ENCODE assay signal across 8 cellular contexts in genomic region chr11:65425971-65426838, GRCh38. TPM values are rescaled to one million over a fixed set of nuclear protein-coding genes. Genes with fewer than 3 reads are reported as not detected.
DNase-seq lines count a peak whose midpoint lies in the region; ATAC-seq, FAIRE-seq and TF ChIP-seq lines count a peak whose summit lies in the region.

No MANE protein-coding gene starts in this region.

- TF ChIP-seq CTCF in DOHH2 (IDR thresholded peaks at IDR 0.05; ENCODE audit: low read depth, low read length, poor library complexity, severe bottlenecking) (no peak), endothelial cell of umbilical vein (IDR thresholded peaks at IDR 0.05; ENCODE audit: extremely low read depth in 1 of 2, insufficient read depth in 1 of 2, low read depth in 1 of 2, low read length in 2 of 2) (no peak), natural killer cell (IDR thresholded peaks at IDR 0.05) (no peak)

- H3K4me3 Mint-ChIP-seq in T-helper 17 cell (peak overlapping the region; percentile 100), natural killer cell (peak overlapping the region; percentile 95)

- H4K20me1 ChIP-seq in DOHH2 (ENCODE audit: control insufficient read depth, insufficient read depth, low read depth, low read length) = peaks cover 14% of the 10 kb centered on the region; the same call in 1 of the 2 replicates
- H4K20me1 ChIP-seq in endothelial cell of umbilical vein (replicated peaks; ENCODE audit: control insufficient read depth, extremely low read depth, insufficient read depth, low read length) = peaks cover 5% of the 10 kb centered on the region

- H3K27ac ChIP-seq in DOHH2 (ENCODE audit: low read depth, low read length) = peak overlapping the region; percentile 90
- H3K27ac ChIP-seq in endothelial cell of umbilical vein (ENCODE audit: insufficient read depth, low read depth, low read length) = peak overlapping the region; percentile 99

- H3K27me3 Mint-ChIP-seq in T-helper 17 cell = no peaks in the 10 kb centered on the region
- peaks cover 0 to 5% of the 10 kb centered on the region in 2 donors for H3K27me3 Mint-ChIP-seq in natural killer cell (ENCODE audit: low read depth in 2 of 2)

- CTCF ChIA-PET in endothelial cell of umbilical vein (lab: Charles Lee) = interaction anchor here (1.2 kb wide), 1 partner anchor 10 kb away, joined by 3 read pairs; no protein-coding TSS in a partner anchor

- no peaks in the 10 kb centered on the region for H3K9me2 ChIP-seq in DOHH2 (replicated peaks; ENCODE audit: control insufficient read depth, low read length)

- ATAC-seq in HG03159 (IDR thresholded peaks at IDR 0.05; ENCODE audit: unreplicated experiment) (peak; percentile 26), T-helper 17 cell (peak; percentile 44), natural killer cell (peak; percentile 20 to 51 (median 29)), GM19467 (IDR thresholded peaks at IDR 0.05; ENCODE audit: unreplicated experiment) (no peak), GM21515 (IDR thresholded peaks at IDR 0.05; ENCODE audit: unreplicated experiment) (no peak), GM21529 (IDR thresholded peaks at IDR 0.05; ENCODE audit: unreplicated experiment) (no peak)

- H3K27ac Mint-ChIP-seq in T-helper 17 cell (peak overlapping the region; percentile 100), natural killer cell (peak overlapping the region; percentile 98 to 100)

- H3K9me3 ChIP-seq in DOHH2 (ENCODE audit: control insufficient read depth, insufficient read depth, low read length) (no peaks in the 10 kb centered on the region), T-helper 17 cell (ENCODE audit: control insufficient read depth, low read length, poor library complexity, severe bottlenecking) (peaks cover 2% of the 10 kb centered on the region), endothelial cell of umbilical vein (replicated peaks; ENCODE audit: control insufficient read depth, insufficient read depth, low read length) (no peaks in the 10 kb centered on the region)

- dilution Hi-C loops in endothelial cell of umbilical vein (cut with MboI; ENCODE audit: extremely low pct_ligation_motif_present, low sequenced_read_pairs) = no loop called here

- H3K4me1 ChIP-seq in DOHH2 (ENCODE audit: control insufficient read depth, low read length) = peaks cover 65% of the 10 kb centered on the region
- peaks cover 44% of the 10 kb centered on the region for H3K4me1 ChIP-seq in endothelial cell of umbilical vein (ENCODE audit: control insufficient read depth, extremely low read depth, insufficient read depth, low read length)

- no peak for FAIRE-seq in endothelial cell of umbilical vein (lab: Jason Lieb, UNC)

- H3K79me2 ChIP-seq in DOHH2 (ENCODE audit: control insufficient read depth, low read length) (peaks cover 100% of the 10 kb centered on the region), endothelial cell of umbilical vein (ENCODE audit: control insufficient read depth, insufficient read depth, low read length) (peaks cover 92% of the 10 kb centered on the region)

- DNase-seq in T-helper 17 cell (no peak), endothelial cell of umbilical vein (ENCODE audit: low read depth, low spot score) (peak; percentile 70), natural killer cell (no peak)

- H3K27me3 ChIP-seq in DOHH2 (ENCODE audit: control insufficient read depth, low read length) = no peaks in the 10 kb centered on the region
- H3K27me3 ChIP-seq in endothelial cell of umbilical vein (ENCODE audit: control insufficient read depth in 2 of 2, insufficient read depth in 2 of 2, low read length in 2 of 2) = no peaks in the 10 kb centered on the region

- intact Hi-C loops in endothelial cell of umbilical vein (cut with micrococcal nuclease) = no loop called here
- intact Hi-C loops in natural killer cell (cut with micrococcal nuclease) = loop anchor here (1.0 kb wide), 3 partner anchors 8 to 73 kb away; partner anchors contain the start of genes MALAT1 and SLC25A45

- H3K36me3 ChIP-seq in DOHH2 (ENCODE audit: control insufficient read depth, low read length) (peaks cover 80% of the 10 kb centered on the region), endothelial cell of umbilical vein (ENCODE audit: control insufficient read depth in 2 of 2, extremely low read depth in 1 of 2, insufficient read depth in 2 of 2, low read length in 2 of 2) (peaks cover 4 to 8% of the 10 kb centered on the region in 2 experiments)

- H3K4me2 ChIP-seq in DOHH2 (ENCODE audit: low read length) (peak overlapping the region; percentile 88), endothelial cell of umbilical vein (ENCODE audit: insufficient read depth, low read length) (peak overlapping the region; percentile 91)

- no TSS peak for BruUV-seq in endothelial cell of umbilical vein (replicated peaks; lab: Mats Ljungman, UMichigan)

- H3K9me3 Mint-ChIP-seq in natural killer cell = no peaks in the 10 kb centered on the region

- peaks cover 81% of the 10 kb centered on the region for H3F3A ChIP-seq in DOHH2 (ENCODE audit: control insufficient read depth, insufficient read depth)

- peak overlapping the region; percentile 76 for H3K4me3 ChIP-seq in DOHH2 (ENCODE audit: low read length)
- peak overlapping the region; percentile 52 to 95 (median 67) for H3K4me3 ChIP-seq in endothelial cell of umbilical vein (replicated peaks in 1 of 3; ENCODE audit: insufficient read depth in 1 of 3, low read depth in 1 of 3, low read length in 3 of 3)

- H3K9me1 ChIP-seq in endothelial cell of umbilical vein (replicated peaks; ENCODE audit: control insufficient read depth, extremely low read depth, insufficient read depth, low read length) = no peaks in the 10 kb centered on the region

- H3K4me1 Mint-ChIP-seq in T-helper 17 cell (peaks cover 72% of the 10 kb centered on the region), natural killer cell (peaks cover 87 to 94% of the 10 kb centered on the region in 2 donors)

- H3K36me3 Mint-ChIP-seq in T-helper 17 cell (ENCODE audit: low read depth) = peaks cover 25% of the 10 kb centered on the region
- peaks cover 7% of the 10 kb centered on the region for H3K36me3 Mint-ChIP-seq in natural killer cell

- TF ChIP-seq POLR2A in endothelial cell of umbilical vein (IDR thresholded peaks at IDR 0.05; ENCODE audit: low read depth, low read length) = no peak

- H2AFZ ChIP-seq in endothelial cell of umbilical vein (ENCODE audit: low read depth, low read length) = no peak overlapping the region

- POLR2A ChIA-PET in endothelial cell of umbilical vein (lab: Charles Lee) = interaction anchor here (0.6 to 3.9 kb wide), 3 partner anchors 11 to 82 kb away, joined by 3 to 19 read pairs (median 5); partner anchors contain the start of gene MALAT1

- H3K9ac ChIP-seq in endothelial cell of umbilical vein (replicated peaks; ENCODE audit: extremely low read depth, insufficient read depth, low read length) = peak overlapping the region; percentile 98

TF ChIP-seq in endothelial cell of umbilical vein, 7 proteins besides CTCF, POLR2A, EP300 and RAD21:
- peak; percentile 46 for TF ChIP-seq JUN (IDR thresholded peaks at IDR 0.05; ENCODE audit: borderline replicate concordance, insufficient read depth, insufficient read length, low read depth)
- TF ChIP-seq MYC (IDR thresholded peaks at IDR 0.05; ENCODE audit: low read depth, low read length) = no peak
- TF ChIP-seq FOS (IDR thresholded peaks at IDR 0.05; ENCODE audit: borderline replicate concordance, insufficient read depth, low read length) = no peak
- TF ChIP-seq, protein P1, sequence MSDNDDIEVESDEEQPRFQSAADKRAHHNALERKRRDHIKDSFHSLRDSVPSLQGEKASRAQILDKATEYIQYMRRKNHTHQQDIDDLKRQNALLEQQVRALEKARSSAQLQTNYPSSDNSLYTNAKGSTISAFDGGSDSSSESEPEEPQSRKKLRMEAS (IDR thresholded peaks at IDR 0.05; ENCODE audit: insufficient read depth, insufficient read length) = no peak
- peak; percentile 73 for TF ChIP-seq POLR2AphosphoS5 (IDR thresholded peaks at IDR 0.05; ENCODE audit: insufficient read depth, low read depth, low read length)
TF ChIP-seq in endothelial cell of umbilical vein: peak in this region for 2.

RNA-seq across cellular contexts. Expression of gene NEAT1, which starts 3.6 kb away (rescaled TPM):
- total RNA-seq in T-helper 17 cell (100 to 1,000 TPM; 554 to 555 TPM), endothelial cell of umbilical vein (957 and 1,053 TPM in 2 replicates), natural killer cell (1,000 to 10,000 TPM; 1,031 to 1,768 (median 1,493) TPM)
- polyA plus RNA-seq in endothelial cell of umbilical vein = 34.4 and 43.3 TPM in 2 replicates
- 15.1 and 49.9 TPM in 2 replicates for polyA plus RNA-seq in endothelial cell of umbilical vein (2011; cell fraction: cytosol; rRNA removed)
- 443 and 462 TPM in 2 replicates for polyA plus RNA-seq in endothelial cell of umbilical vein (2011; cell fraction: nucleus; rRNA removed)
- 254 and 310 TPM in 2 replicates for polyA plus RNA-seq in endothelial cell of umbilical vein (2012)
- 900 and 1,086 TPM in 2 replicates for polyA minus RNA-seq in endothelial cell of umbilical vein
- polyA minus RNA-seq in endothelial cell of umbilical vein (2011; cell fraction: cytosol; rRNA and poly(A)+ RNA removed) = 31.7 TPM
- 1,191 and 1,444 TPM in 2 replicates for polyA minus RNA-seq in endothelial cell of umbilical vein (2011; cell fraction: nucleus; rRNA and poly(A)+ RNA removed)

RNA-seq across cellular contexts. Expression of gene FRMD8, which starts 39.8 kb away (rescaled TPM):
- 10 to 100 TPM; 29.2 to 37.5 TPM for total RNA-seq in T-helper 17 cell
- total RNA-seq in endothelial cell of umbilical vein = 53.9 and 57.7 TPM in 2 replicates
- 36.4 and 45.3 TPM in 2 replicates for polyA plus RNA-seq in endothelial cell of umbilical vein
- 24.9 and 33.1 TPM in 2 replicates for polyA plus RNA-seq in endothelial cell of umbilical vein (2011; cell fraction: cytosol; rRNA removed)
- polyA plus RNA-seq in endothelial cell of umbilical vein (2011; cell fraction: nucleus; rRNA removed) = 38.1 and 42.6 TPM in 2 replicates
- polyA plus RNA-seq in endothelial cell of umbilical vein (2012) = 24.3 and 29.2 TPM in 2 replicates
- polyA minus RNA-seq in endothelial cell of umbilical vein = 34.9 and 44.0 TPM in 2 replicates
- polyA minus RNA-seq in endothelial cell of umbilical vein (2011; cell fraction: cytosol; rRNA and poly(A)+ RNA removed) = 16.4 TPM
- polyA minus RNA-seq in endothelial cell of umbilical vein (2011; cell fraction: nucleus; rRNA and poly(A)+ RNA removed) = 22.2 and 24.7 TPM in 2 replicates
- 10 to 100 TPM; 45.6 to 58.4 (median 57.7) TPM for total RNA-seq in natural killer cell

RNA-seq across cellular contexts. Expression of gene SLC25A45, which starts 43.8 kb away (rescaled TPM):
- total RNA-seq in T-helper 17 cell = 10 to 100 TPM; 57.7 to 61.6 TPM
- total RNA-seq in endothelial cell of umbilical vein = 3.1 and 4.8 TPM in 2 replicates
- 1.2 TPM in 2 replicates for polyA plus RNA-seq in endothelial cell of umbilical vein
- polyA plus RNA-seq in endothelial cell of umbilical vein (2011; cell fraction: cytosol; rRNA removed) = 0.52 and 0.66 TPM in 2 replicates
- polyA plus RNA-seq in endothelial cell of umbilical vein (2011; cell fraction: nucleus; rRNA removed) = 2.1 and 2.5 TPM in 2 replicates
- 1.5 and 1.6 TPM in 2 replicates for polyA plus RNA-seq in endothelial cell of umbilical vein (2012)
- polyA minus RNA-seq in endothelial cell of umbilical vein = 0.55 and 1.9 TPM in 2 replicates
- polyA minus RNA-seq in endothelial cell of umbilical vein (2011; cell fraction: cytosol; rRNA and poly(A)+ RNA removed) = 6.2 TPM
- polyA minus RNA-seq in endothelial cell of umbilical vein (2011; cell fraction: nucleus; rRNA and poly(A)+ RNA removed) = 1.7 and 2.0 TPM in 2 replicates
- 10 to 100 TPM; 50.9 to 61.1 (median 61.0) TPM for total RNA-seq in natural killer cell

Comparison
In these comparisons a context has a peak if more than half of its experiments do, and no peak if none do; other contexts are left out.
1. ATAC-seq: peak in HG03159 (single experiment), T-helper 17 cell (single experiment) and natural killer cell (3 of 3); none in GM19467 (single experiment), GM21515 (single experiment) and GM21529 (single experiment).